ENCODE assay signal across 22 cellular contexts in genomic region chr1:174858301-174858700, GRCh38.
"Had no signal": no experiment of that assay in that cellular context is flagged by ENCODE, and none has a peak within 500 bp of the region (broad histone marks: within the 10 kb centered on the region; RNA-seq: fewer than 3 reads in every experiment).

No MANE protein-coding gene starts in this region.

- H3K36me3 ChIP-seq: SJSA1 had no signal

- H3K9me3 ChIP-seq: SJSA1 had no signal

- DNase-seq: KBM-7, MV-4-11, NCI-H1092, NCI-H1105 treated with DMSO at 0.1 percent for 48 hours, NCI-H1417 treated with DMSO at 0.1 percent for 48 hours, NCI-H146, NCI-H187, NCI-H2029, NCI-H2081 treated with DMSO at 0.1 percent for 48 hours, NCI-H2171, NCI-H226, NCI-H446, NCI-H510A, NCI-H524 treated with DMSO at 0.1 percent for 48 hours, NCI-H69, NCI-H774, Right ventricle myocardium superior, RPMI8226, SIG-M5 had no signal

- H3K4me1 ChIP-seq: SJSA1 had no signal

- H3K4me3 ChIP-seq: SJSA1, SK-N-MC had no signal

- H3K27ac ChIP-seq: HL-60, SJSA1, SK-N-MC had no signal

- H3K27me3 ChIP-seq: SJSA1 had no signal
